ENCODE assay signal across 12 cellular contexts in the genomic region with DNA sequence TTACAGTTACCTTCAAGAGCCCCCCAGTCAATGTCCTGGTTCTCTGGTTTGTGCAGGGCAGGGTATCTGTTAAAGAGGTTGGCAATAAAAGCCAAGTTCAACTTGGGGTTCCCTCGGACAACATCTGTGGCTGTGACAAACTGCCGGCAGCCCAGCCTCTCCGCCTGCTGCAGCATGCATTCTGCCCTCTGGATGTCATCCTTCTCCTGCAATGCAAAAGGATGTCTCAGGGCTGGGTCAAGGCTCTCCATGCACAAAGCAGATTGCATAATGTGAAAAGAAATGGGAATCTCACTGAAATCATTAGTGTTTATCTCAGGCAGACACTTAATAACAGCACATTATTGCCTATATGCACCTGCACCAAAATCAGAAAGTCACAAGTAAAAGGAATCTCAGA. TPM values are rescaled to one million over a fixed set of nuclear protein-coding genes. Genes with fewer than 3 reads are reported as not detected.
DNase-seq lines count a peak whose midpoint lies in the region; ATAC-seq, FAIRE-seq and TF ChIP-seq lines count a peak whose summit lies in the region.
"Had no signal": no experiment of that assay in that cellular context is flagged by ENCODE, and none has a peak within 500 bp of the region (broad histone marks: within the 10 kb centered on the region; RNA-seq: fewer than 3 reads in every experiment).

No MANE protein-coding gene starts in this region.

- no peaks in the 10 kb centered on the region for H3K27me3 Mint-ChIP-seq in astrocyte (ENCODE audit: low read depth, unreplicated experiment)

- WGBS in right lobe of liver (ENCODE audit: insufficient coverage, low coverage, low lambda C conversion rate, missing lambda C conversion rate), result 32% methylated on average over 3 of the region's 3 CpGs

- no peak overlapping the region for H3K27ac ChIP-seq in HEK293 (ENCODE audit: extremely low read depth, low read depth, low read length)
- H3K27ac ChIP-seq in astrocyte (ENCODE audit: low read depth, low read length), result no peak overlapping the region
- H3K27ac ChIP-seq in right lobe of liver, result no peak overlapping the region
- H3K27ac ChIP-seq: KMS-11 had no signal

- intact Hi-C loops in right lobe of liver (cut with DNase I), result no loop called here
- intact Hi-C loops in left cardiac atrium (cut with DNase I), result no loop called here

- peak; percentile 49 for TF ChIP-seq CTCF in BE2C (IDR thresholded peaks at IDR 0.05; ENCODE audit: low read depth, low read length)
- no peak for TF ChIP-seq CTCF in HEK293 (tag by site-specific recombination; IDR thresholded peaks at IDR 0.05)
- peak; percentile 17 for TF ChIP-seq CTCF in astrocyte (IDR thresholded peaks at IDR 0.05; ENCODE audit: insufficient read depth, low read depth, low read length)
- TF ChIP-seq CTCF in right lobe of liver (IDR thresholded peaks at IDR 0.05), result peak; percentile 47 to 67 (median 56)

- no peak overlapping the region for H3K4me2 ChIP-seq in astrocyte (ENCODE audit: low read length)
- H3K4me2 ChIP-seq: KMS-11 had no signal

- no peak for TF ChIP-seq POLR2A in right lobe of liver (IDR thresholded peaks at IDR 0.05)

- H3K4me3 ChIP-seq in BE2C (ENCODE audit: low read depth, low read length), result no peak overlapping the region
- no peak overlapping the region for H3K4me3 ChIP-seq in HEK293 (ENCODE audit: low read depth, low read length)
- no peak overlapping the region for H3K4me3 ChIP-seq in astrocyte (ENCODE audit: insufficient read depth, low read depth, low read length)
- H3K4me3 ChIP-seq in right lobe of liver, result no peak overlapping the region

- H3K27ac Mint-ChIP-seq in astrocyte (ENCODE audit: unreplicated experiment), result no peak overlapping the region

- H3K9ac ChIP-seq in astrocyte (ENCODE audit: low read length), result no peak overlapping the region
- H3K9ac ChIP-seq: KMS-11 had no signal

- CTCF ChIA-PET in HEK293 (lab: Yijun Ruan, JAX), result no interaction called here

- no peaks in the 10 kb centered on the region for H4K20me1 ChIP-seq in astrocyte (ENCODE audit: insufficient read depth, low read length)

- no peaks in the 10 kb centered on the region for H3K9me3 Mint-ChIP-seq in astrocyte (ENCODE audit: unreplicated experiment)

- H3K36me3 Mint-ChIP-seq in astrocyte (ENCODE audit: low read depth, unreplicated experiment), result no peaks in the 10 kb centered on the region

- POLR2A ChIA-PET in HEK293 (lab: Yijun Ruan, JAX), result no interaction called here

- H3K79me2 ChIP-seq in astrocyte (ENCODE audit: insufficient read depth, low read length), result no peaks in the 10 kb centered on the region

- peak; percentile 22 for DNase-seq in BE2C
- DNase-seq in astrocyte (ENCODE audit: low read depth), result no peak
- peak in 2 of 3 donors; percentile 41 to 63 for DNase-seq in right lobe of liver
- DNase-seq in NCI-H2107 treated with DMSO at 0.1 percent for 48 hours (lab: John Stamatoyannopoulos, UW; ENCODE audit: unreplicated experiment), result no peak
- DNase-seq in activated CD4-positive, alpha-beta T cell treated with anti-CD3 and anti-CD28 coated beads for 4 hours, result no peak
- no peak for DNase-seq in left cardiac atrium
- DNase-seq: trophoblast cell had no signal

- no peaks in the 10 kb centered on the region for H3K9me3 ChIP-seq in BE2C
- no peaks in the 10 kb centered on the region for H3K9me3 ChIP-seq in HEK293 (ENCODE audit: control insufficient read depth, insufficient read depth, low read depth, low read length)
- no peaks in the 10 kb centered on the region for H3K9me3 ChIP-seq in astrocyte (ENCODE audit: insufficient read depth, low read depth, low read length)
- H3K9me3 ChIP-seq in right lobe of liver, result no peaks in the 10 kb centered on the region

- no peak overlapping the region for H2AFZ ChIP-seq in astrocyte (ENCODE audit: low read depth, low read length)

- ATAC-seq in right lobe of liver, result peak; percentile 68 to 85 (median 73)
- ATAC-seq in HG03521 (IDR thresholded peaks at IDR 0.05; ENCODE audit: unreplicated experiment), result no peak
- no peak for ATAC-seq in left cardiac atrium

- no peaks in the 10 kb centered on the region for H3K4me1 Mint-ChIP-seq in astrocyte (ENCODE audit: low read depth, unreplicated experiment)

- no peak for FAIRE-seq in astrocyte (lab: Jason Lieb, UNC)

- H3K4me1 ChIP-seq in BE2C (no peaks in the 10 kb centered on the region), HEK293 (ENCODE audit: control insufficient read depth, insufficient read depth, low read length) (no peaks in the 10 kb centered on the region), astrocyte (ENCODE audit: insufficient read depth, low read length) (peaks cover 15% of the 10 kb centered on the region), right lobe of liver (peaks cover 0 to 25% (median 12%) of the 10 kb centered on the region in 4 donors)

- peaks cover 3% of the 10 kb centered on the region; the same call in 1 of the 2 replicates for H3K27me3 ChIP-seq in BE2C
- no peaks in the 10 kb centered on the region for H3K27me3 ChIP-seq in astrocyte (ENCODE audit: insufficient read depth, low read length)
- H3K27me3 ChIP-seq in right lobe of liver, result no peaks in the 10 kb centered on the region

- H3K4me3 Mint-ChIP-seq in astrocyte (ENCODE audit: unreplicated experiment), result no peak overlapping the region

- H3K36me3 ChIP-seq in BE2C (no peaks in the 10 kb centered on the region), HEK293 (ENCODE audit: control insufficient read depth in 2 of 2, insufficient read depth in 1 of 2, low read length in 2 of 2) (peaks cover 0 to 77% of the 10 kb centered on the region in 2 experiments; a peak in 2 of 3 replicates), astrocyte (ENCODE audit: insufficient read depth, low read length) (no peaks in the 10 kb centered on the region), right lobe of liver (peaks cover 0 to 4% (median 2%) of the 10 kb centered on the region in 4 donors)

TF ChIP-seq in HEK293, 187 proteins besides CTCF, POLR2A, EP300 and RAD21:
- no peak for TF ChIP-seq ZNF302 (tag by site-specific recombination; IDR thresholded peaks at IDR 0.05; ENCODE audit: low read depth)
- TF ChIP-seq, protein P1, sequence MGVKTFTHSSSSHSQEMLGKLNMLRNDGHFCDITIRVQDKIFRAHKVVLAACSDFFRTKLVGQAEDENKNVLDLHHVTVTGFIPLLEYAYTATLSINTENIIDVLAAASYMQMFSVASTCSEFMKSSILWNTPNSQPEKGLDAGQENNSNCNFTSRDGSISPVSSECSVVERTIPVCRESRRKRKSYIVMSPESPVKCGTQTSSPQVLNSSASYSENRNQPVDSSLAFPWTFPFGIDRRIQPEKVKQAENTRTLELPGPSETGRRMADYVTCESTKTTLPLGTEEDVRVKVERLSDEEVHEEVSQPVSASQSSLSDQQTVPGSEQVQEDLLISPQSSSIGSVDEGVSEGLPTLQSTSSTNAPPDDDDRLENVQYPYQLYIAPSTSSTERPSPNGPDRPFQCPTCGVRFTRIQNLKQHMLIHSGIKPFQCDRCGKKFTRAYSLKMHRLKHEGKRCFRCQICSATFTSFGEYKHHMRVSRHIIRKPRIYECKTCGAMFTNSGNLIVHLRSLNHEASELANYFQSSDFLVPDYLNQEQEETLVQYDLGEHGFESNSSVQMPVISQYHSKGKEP (tag by site-specific recombination; IDR thresholded peaks at IDR 0.05), result 0 out of 2 replicates have a peak, but pooled peaks have one; percentile 22
- TF ChIP-seq, protein P2, sequence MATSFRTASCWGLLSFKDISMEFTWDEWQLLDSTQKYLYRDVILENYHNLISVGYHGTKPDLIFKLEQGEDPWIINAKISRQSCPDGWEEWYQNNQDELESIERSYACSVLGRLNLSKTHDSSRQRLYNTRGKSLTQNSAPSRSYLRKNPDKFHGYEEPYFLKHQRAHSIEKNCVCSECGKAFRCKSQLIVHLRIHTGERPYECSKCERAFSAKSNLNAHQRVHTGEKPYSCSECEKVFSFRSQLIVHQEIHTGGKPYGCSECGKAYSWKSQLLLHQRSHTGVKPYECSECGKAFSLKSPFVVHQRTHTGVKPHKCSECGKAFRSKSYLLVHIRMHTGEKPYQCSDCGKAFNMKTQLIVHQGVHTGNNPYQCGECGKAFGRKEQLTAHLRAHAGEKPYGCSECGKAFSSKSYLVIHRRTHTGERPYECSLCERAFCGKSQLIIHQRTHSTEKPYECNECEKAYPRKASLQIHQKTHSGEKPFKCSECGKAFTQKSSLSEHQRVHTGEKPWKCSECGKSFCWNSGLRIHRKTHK (tag by site-specific recombination; IDR thresholded peaks at IDR 0.05), result no peak
- no peak for TF ChIP-seq RBAK (tag by site-specific recombination; IDR thresholded peaks at IDR 0.05)
- TF ChIP-seq ZNF544 (tag by site-specific recombination; IDR thresholded peaks at IDR 0.05), result no peak

RNA-seq across cellular contexts. Expression of a gene that starts 35.1 kb away (rescaled TPM):
- polyA plus RNA-seq in BE2C (2012; ENCODE audit: insufficient read depth, insufficient read length, low read depth), result 12.7 TPM
- 7.3 and 8.4 TPM in 2 replicates for total RNA-seq in astrocyte
- 10 to 100 TPM; 19.7 to 58.1 (median 22.8) TPM for total RNA-seq in right lobe of liver
- 10 to 100 TPM; 31.4 to 62.1 TPM for total RNA-seq in left cardiac atrium

RNA-seq across cellular contexts. Expression of a gene that starts 42.1 kb away (rescaled TPM):
- polyA plus RNA-seq in BE2C (2012; ENCODE audit: insufficient read depth, insufficient read length, low read depth), result not detected
- total RNA-seq in astrocyte (not detected in 2 replicates), right lobe of liver (100 to 1,000 TPM; 342 to 693 (median 554) TPM), left cardiac atrium (not detected)
- total RNA-seq: skeletal muscle tissue; T-helper 1 cell treated with Interleukin-12 subunit alpha and Interleukin-12 subunit beta and Interleukin-4 antibody, amounts not matched to agents 30 ng/mL and 1 ng/mL, for 36 hours had no signal

Comparison
In these comparisons a context has a peak if more than half of its experiments do, and no peak if none do; other contexts are left out.
1. DNase-seq: peak in BE2C (single experiment) and right lobe of liver (2 of 3); none in astrocyte (single experiment), NCI-H2107 treated with DMSO at 0.1 percent for 48 hours (single experiment), activated CD4-positive, alpha-beta T cell treated with anti-CD3 and anti-CD28 coated beads for 4 hours (0 of 2) and left cardiac atrium (single experiment).
2. ATAC-seq: peak in right lobe of liver (4 of 4); none in HG03521 (single experiment) and left cardiac atrium (0 of 2).
3. RNA of a gene that starts 42.1 kb away (total RNA-seq): 342 to 693 TPM in right lobe of liver; not detected in astrocyte and not detected in left cardiac atrium; every median in the first group is over 100 times any median in the second.